ENCODE assay signal across 26 cellular contexts in genomic region chr17:13879961-13880466, GRCh38.
"Had no signal": no experiment of that assay in that cellular context is flagged by ENCODE, and none has a peak within 500 bp of the region (broad histone marks: within the 10 kb centered on the region; RNA-seq: fewer than 3 reads in every experiment).

No MANE protein-coding gene starts in this region.

- H3K27ac ChIP-seq: stomach, suprapubic skin, testis, thoracic aorta, thyroid gland, tibial artery, tibial nerve, transverse colon, upper lobe of left lung, upper lobe of right lung, uterus, vagina had no signal

- ATAC-seq: stimulated activated effector memory CD8-positive, alpha-beta T cell treated with anti-CD3 and anti-CD28 coated beads, Interleukin-12 subunit alpha, Interleukin-12 subunit beta, amount 100 ng/mL, for 72 hours; stimulated activated memory B cell treated with anti-CD40 and anti-IgM and Interleukin-4, amounts not matched to agents 10 μg/mL and 1 μg/mL and 100 μg/mL, for 72 hours; stimulated activated naive B cell treated with anti-CD40 and anti-IgM and Interleukin-4, amounts not matched to agents 10 μg/mL and 1 μg/mL and 100 μg/mL, for 72 hours; stimulated activated naive CD8-positive, alpha-beta T cell treated with anti-CD3 and anti-CD28 coated beads, Interleukin-15, amount 100 ng/mL, for 72 hours; stimulated activated naive CD8-positive, alpha-beta T cell treated with anti-CD3 and anti-CD28 coated beads, Interleukin-15, Interleukin-2, amounts not matched to agents 100 U/mL and 50 U/mL, for 24 hours; upper lobe of right lung had no signal

- H3K4me1 ChIP-seq: stomach, suprapubic skin, testis, thyroid gland, tibial artery, tibial nerve, transverse colon, upper lobe of left lung, upper lobe of right lung, uterus, vagina had no signal

- H3K9me3 ChIP-seq: suprapubic skin, testis, thoracic aorta, thyroid gland, transverse colon, upper lobe of left lung, uterus, vagina had no signal

- H3K36me3 ChIP-seq: stomach, suprapubic skin, thoracic aorta, thyroid gland, tibial artery, tibial nerve, transverse colon, upper lobe of left lung, upper lobe of right lung, uterus, vagina had no signal

- DNase-seq: stimulated activated CD4-positive, alpha-beta T cell treated with anti-CD3 and anti-CD28 coated beads, Interleukin-2, amount 100 ng/mL, for 48 hours; stimulated activated CD4-positive, alpha-beta T cell treated with anti-CD3 and anti-CD28 coated beads, Interleukin-4, amount 100 ng/mL, for 1 hour; stimulated activated CD4-positive, alpha-beta T cell treated with anti-CD3 and anti-CD28 coated beads, Interleukin-4, amount 100 ng/mL, for 24 hours; stimulated activated CD4-positive, alpha-beta T cell treated with anti-CD3 and anti-CD28 coated beads, Interleukin-4, amount 100 ng/mL, for 4 hours; stimulated activated CD8-positive, alpha-beta memory T cell treated with anti-CD3 and anti-CD28 coated beads, Interleukin-4, amount 100 ng/mL, for 48 hours; stimulated activated naive B cell treated with anti-CD40 and anti-IgM and Interleukin-4, amounts not matched to agents 10 μg/mL and 1 μg/mL and 100 μg/mL, for 72 hours; stimulated activated naive CD4-positive, alpha-beta T cell; stimulated activated naive CD4-positive, alpha-beta T cell treated with Interleukin-2 at 50 U/mL for 16 hours; stimulated activated naive CD8-positive, alpha-beta T cell treated with anti-CD3 and anti-CD28 coated beads, Interleukin-15, amount 100 ng/mL, for 72 hours; stimulated activated naive CD8-positive, alpha-beta T cell treated with anti-CD3 and anti-CD28 coated beads, Interleukin-15, Interleukin-2, amounts not matched to agents 100 U/mL and 50 U/mL, for 24 hours; stomach; substantia nigra; testis; thyroid gland; tibial artery; transverse colon; trophoblast cell; upper lobe of left lung; upper lobe of right lung; uterus had no signal

- H3K27me3 ChIP-seq: stomach, suprapubic skin, testis, thyroid gland, tibial artery, tibial nerve, transverse colon, upper lobe of left lung, upper lobe of right lung, uterus, vagina had no signal

- H3K4me3 ChIP-seq: stomach, suprapubic skin, testis, thoracic aorta, thyroid gland, tibial artery, tibial nerve, transverse colon, upper lobe of left lung, upper lobe of right lung, uterus, vagina had no signal
